1 cellular context compared by ENCODE assay signal in the genomic region with DNA sequence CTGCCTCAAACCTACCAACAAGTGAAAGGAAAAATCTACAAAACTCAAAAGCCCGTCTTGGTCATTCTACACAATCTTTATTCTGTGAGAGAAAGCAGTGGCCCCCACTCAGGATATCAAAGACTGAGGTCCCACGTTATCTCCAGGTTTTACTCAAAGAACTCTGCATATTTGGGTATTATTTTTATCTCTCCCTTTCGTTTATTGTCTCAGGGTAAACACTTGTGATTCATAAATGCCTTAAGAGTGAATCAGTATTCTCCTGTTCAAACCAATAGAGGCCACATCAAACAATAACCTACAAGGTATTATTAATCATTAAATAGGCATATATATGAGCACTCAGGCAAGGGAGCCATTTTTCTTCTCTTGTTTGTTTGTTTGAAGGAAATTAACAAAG.
TF ChIP-seq lines count a peak whose summit lies in the region.

No MANE protein-coding gene starts in this region.

TF ChIP-seq in HepG2, 621 proteins besides CTCF, POLR2A, EP300 and RAD21 (continued from another document and continues in another):
- TF ChIP-seq, protein P1, sequence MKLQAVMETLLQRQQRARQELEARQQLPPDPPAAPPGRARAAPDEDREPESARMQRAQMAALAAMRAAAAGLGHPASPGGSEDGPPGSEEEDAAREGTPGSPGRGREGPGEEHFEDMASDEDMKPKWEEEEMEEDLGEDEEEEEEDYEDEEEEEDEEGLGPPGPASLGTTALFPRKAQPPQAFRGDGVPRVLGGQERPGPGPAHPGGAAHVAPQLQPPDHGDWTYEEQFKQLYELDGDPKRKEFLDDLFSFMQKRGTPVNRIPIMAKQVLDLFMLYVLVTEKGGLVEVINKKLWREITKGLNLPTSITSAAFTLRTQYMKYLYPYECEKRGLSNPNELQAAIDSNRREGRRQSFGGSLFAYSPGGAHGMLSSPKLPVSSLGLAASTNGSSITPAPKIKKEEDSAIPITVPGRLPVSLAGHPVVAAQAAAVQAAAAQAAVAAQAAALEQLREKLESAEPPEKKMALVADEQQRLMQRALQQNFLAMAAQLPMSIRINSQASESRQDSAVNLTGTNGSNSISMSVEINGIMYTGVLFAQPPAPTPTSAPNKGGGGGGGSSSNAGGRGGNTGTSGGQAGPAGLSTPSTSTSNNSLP (IDR thresholded peaks at IDR 0.05; ENCODE audit: low read depth, low read length), result peak; percentile 84
- TF ChIP-seq MBD4 (IDR thresholded peaks at IDR 0.05; ENCODE audit: borderline replicate concordance, low read length) (0 out of 2 replicates have a peak, but pooled peaks have one; percentile 52), SOX5 (CRISPR knock-in tag; IDR thresholded peaks at IDR 0.05; ENCODE audit: borderline replicate concordance) (peak; percentile 51; the same call in 1 of the 2 replicates), SRSF1 (optimal IDR thresholded peaks at IDR 0.05; ENCODE audit: low read depth, low read length) (no peak), ATF4 (CRISPR knock-in tag; IDR thresholded peaks at IDR 0.05) (0 out of 4 replicates have a peak, but pooled peaks of 1 of the 2 experiments have one; percentile 13), HMG20A (CRISPR knock-in tag; IDR thresholded peaks at IDR 0.05; ENCODE audit: borderline replicate concordance) (peak; percentile 80; the same call in 1 of the 2 replicates), ZNF556 (CRISPR knock-in tag; IDR thresholded peaks at IDR 0.05; ENCODE audit: borderline replicate concordance) (no peak), MED1 (CRISPR knock-in tag; IDR thresholded peaks at IDR 0.05) (0 out of 2 replicates have a peak, but pooled peaks have one; percentile 24), TOPORS (CRISPR knock-in tag; IDR thresholded peaks at IDR 0.05) (no peak), FOSL1 (CRISPR knock-in tag; IDR thresholded peaks at IDR 0.05; ENCODE audit: borderline replicate concordance) (peak; percentile 67; the same call in 1 of the 2 replicates), SETDB1 (CRISPR knock-in tag; IDR thresholded peaks at IDR 0.05; ENCODE audit: borderline replicate concordance) (no peak), ZBTB44 (CRISPR knock-in tag; IDR thresholded peaks at IDR 0.05) (no peak), AGO1 (IDR thresholded peaks at IDR 0.05; ENCODE audit: low read depth, low read length, poor library complexity, severe bottlenecking) (no peak), PAX8 (CRISPR knock-in tag; IDR thresholded peaks at IDR 0.05; ENCODE audit: borderline replicate concordance) (no peak), HHEX (CRISPR knock-in tag; IDR thresholded peaks at IDR 0.05) (peak; percentile 73), NR0B2 (CRISPR knock-in tag; IDR thresholded peaks at IDR 0.05) (no peak), PAXIP1 (CRISPR knock-in tag; conservative IDR thresholded peaks at IDR 0.05) (peak; percentile 49; the same call in 1 of the 2 replicates), ZNF224 (CRISPR knock-in tag; IDR thresholded peaks at IDR 0.05) (no peak), ARNT2 (CRISPR knock-in tag; IDR thresholded peaks at IDR 0.05; ENCODE audit: low read depth) (no peak), ZNF615 (CRISPR knock-in tag; IDR thresholded peaks at IDR 0.05; ENCODE audit: borderline replicate concordance) (no peak), ZNF619 (CRISPR knock-in tag; IDR thresholded peaks at IDR 0.05) (no peak), THAP11 (CRISPR knock-in tag; IDR thresholded peaks at IDR 0.05) (no peak), KLF11 (CRISPR knock-in tag; IDR thresholded peaks at IDR 0.05) (no peak), NCOA2 (CRISPR knock-in tag; IDR thresholded peaks at IDR 0.05) (0 out of 2 replicates have a peak, but pooled peaks have one; percentile 32), IRF9 (CRISPR knock-in tag; IDR thresholded peaks at IDR 0.05; ENCODE audit: borderline replicate concordance) (no peak)
- TF ChIP-seq, protein P2, sequence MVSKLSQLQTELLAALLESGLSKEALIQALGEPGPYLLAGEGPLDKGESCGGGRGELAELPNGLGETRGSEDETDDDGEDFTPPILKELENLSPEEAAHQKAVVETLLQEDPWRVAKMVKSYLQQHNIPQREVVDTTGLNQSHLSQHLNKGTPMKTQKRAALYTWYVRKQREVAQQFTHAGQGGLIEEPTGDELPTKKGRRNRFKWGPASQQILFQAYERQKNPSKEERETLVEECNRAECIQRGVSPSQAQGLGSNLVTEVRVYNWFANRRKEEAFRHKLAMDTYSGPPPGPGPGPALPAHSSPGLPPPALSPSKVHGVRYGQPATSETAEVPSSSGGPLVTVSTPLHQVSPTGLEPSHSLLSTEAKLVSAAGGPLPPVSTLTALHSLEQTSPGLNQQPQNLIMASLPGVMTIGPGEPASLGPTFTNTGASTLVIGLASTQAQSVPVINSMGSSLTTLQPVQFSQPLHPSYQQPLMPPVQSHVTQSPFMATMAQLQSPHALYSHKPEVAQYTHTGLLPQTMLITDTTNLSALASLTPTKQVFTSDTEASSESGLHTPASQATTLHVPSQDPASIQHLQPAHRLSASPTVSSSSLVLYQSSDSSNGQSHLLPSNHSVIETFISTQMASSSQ (IDR thresholded peaks at IDR 0.05; ENCODE audit: low read depth), result peak; percentile 77
- TF ChIP-seq, protein P2 (CRISPR knock-in tag; IDR thresholded peaks at IDR 0.05; ENCODE audit: borderline replicate concordance), result peak; percentile 53; the same call in 1 of the 2 replicates
- TF ChIP-seq, protein P3, sequence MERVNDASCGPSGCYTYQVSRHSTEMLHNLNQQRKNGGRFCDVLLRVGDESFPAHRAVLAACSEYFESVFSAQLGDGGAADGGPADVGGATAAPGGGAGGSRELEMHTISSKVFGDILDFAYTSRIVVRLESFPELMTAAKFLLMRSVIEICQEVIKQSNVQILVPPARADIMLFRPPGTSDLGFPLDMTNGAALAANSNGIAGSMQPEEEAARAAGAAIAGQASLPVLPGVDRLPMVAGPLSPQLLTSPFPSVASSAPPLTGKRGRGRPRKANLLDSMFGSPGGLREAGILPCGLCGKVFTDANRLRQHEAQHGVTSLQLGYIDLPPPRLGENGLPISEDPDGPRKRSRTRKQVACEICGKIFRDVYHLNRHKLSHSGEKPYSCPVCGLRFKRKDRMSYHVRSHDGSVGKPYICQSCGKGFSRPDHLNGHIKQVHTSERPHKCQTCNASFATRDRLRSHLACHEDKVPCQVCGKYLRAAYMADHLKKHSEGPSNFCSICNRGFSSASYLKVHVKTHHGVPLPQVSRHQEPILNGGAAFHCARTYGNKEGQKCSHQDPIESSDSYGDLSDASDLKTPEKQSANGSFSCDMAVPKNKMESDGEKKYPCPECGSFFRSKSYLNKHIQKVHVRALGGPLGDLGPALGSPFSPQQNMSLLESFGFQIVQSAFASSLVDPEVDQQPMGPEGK (CRISPR knock-in tag; IDR thresholded peaks at IDR 0.05), result 0 out of 2 replicates have a peak, but pooled peaks have one; percentile 27
- TF ChIP-seq, protein P4, sequence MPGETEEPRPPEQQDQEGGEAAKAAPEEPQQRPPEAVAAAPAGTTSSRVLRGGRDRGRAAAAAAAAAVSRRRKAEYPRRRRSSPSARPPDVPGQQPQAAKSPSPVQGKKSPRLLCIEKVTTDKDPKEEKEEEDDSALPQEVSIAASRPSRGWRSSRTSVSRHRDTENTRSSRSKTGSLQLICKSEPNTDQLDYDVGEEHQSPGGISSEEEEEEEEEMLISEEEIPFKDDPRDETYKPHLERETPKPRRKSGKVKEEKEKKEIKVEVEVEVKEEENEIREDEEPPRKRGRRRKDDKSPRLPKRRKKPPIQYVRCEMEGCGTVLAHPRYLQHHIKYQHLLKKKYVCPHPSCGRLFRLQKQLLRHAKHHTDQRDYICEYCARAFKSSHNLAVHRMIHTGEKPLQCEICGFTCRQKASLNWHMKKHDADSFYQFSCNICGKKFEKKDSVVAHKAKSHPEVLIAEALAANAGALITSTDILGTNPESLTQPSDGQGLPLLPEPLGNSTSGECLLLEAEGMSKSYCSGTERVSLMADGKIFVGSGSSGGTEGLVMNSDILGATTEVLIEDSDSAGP (CRISPR knock-in tag; IDR thresholded peaks at IDR 0.05; ENCODE audit: borderline replicate concordance), result no peak
- TF ChIP-seq, protein P5, sequence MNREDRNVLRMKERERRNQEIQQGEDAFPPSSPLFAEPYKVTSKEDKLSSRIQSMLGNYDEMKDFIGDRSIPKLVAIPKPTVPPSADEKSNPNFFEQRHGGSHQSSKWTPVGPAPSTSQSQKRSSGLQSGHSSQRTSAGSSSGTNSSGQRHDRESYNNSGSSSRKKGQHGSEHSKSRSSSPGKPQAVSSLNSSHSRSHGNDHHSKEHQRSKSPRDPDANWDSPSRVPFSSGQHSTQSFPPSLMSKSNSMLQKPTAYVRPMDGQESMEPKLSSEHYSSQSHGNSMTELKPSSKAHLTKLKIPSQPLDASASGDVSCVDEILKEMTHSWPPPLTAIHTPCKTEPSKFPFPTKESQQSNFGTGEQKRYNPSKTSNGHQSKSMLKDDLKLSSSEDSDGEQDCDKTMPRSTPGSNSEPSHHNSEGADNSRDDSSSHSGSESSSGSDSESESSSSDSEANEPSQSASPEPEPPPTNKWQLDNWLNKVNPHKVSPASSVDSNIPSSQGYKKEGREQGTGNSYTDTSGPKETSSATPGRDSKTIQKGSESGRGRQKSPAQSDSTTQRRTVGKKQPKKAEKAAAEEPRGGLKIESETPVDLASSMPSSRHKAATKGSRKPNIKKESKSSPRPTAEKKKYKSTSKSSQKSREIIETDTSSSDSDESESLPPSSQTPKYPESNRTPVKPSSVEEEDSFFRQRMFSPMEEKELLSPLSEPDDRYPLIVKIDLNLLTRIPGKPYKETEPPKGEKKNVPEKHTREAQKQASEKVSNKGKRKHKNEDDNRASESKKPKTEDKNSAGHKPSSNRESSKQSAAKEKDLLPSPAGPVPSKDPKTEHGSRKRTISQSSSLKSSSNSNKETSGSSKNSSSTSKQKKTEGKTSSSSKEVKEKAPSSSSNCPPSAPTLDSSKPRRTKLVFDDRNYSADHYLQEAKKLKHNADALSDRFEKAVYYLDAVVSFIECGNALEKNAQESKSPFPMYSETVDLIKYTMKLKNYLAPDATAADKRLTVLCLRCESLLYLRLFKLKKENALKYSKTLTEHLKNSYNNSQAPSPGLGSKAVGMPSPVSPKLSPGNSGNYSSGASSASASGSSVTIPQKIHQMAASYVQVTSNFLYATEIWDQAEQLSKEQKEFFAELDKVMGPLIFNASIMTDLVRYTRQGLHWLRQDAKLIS (CRISPR knock-in tag; IDR thresholded peaks at IDR 0.05), result no peak
